8 cellular contexts compared by ENCODE assay signal in the genomic region with DNA sequence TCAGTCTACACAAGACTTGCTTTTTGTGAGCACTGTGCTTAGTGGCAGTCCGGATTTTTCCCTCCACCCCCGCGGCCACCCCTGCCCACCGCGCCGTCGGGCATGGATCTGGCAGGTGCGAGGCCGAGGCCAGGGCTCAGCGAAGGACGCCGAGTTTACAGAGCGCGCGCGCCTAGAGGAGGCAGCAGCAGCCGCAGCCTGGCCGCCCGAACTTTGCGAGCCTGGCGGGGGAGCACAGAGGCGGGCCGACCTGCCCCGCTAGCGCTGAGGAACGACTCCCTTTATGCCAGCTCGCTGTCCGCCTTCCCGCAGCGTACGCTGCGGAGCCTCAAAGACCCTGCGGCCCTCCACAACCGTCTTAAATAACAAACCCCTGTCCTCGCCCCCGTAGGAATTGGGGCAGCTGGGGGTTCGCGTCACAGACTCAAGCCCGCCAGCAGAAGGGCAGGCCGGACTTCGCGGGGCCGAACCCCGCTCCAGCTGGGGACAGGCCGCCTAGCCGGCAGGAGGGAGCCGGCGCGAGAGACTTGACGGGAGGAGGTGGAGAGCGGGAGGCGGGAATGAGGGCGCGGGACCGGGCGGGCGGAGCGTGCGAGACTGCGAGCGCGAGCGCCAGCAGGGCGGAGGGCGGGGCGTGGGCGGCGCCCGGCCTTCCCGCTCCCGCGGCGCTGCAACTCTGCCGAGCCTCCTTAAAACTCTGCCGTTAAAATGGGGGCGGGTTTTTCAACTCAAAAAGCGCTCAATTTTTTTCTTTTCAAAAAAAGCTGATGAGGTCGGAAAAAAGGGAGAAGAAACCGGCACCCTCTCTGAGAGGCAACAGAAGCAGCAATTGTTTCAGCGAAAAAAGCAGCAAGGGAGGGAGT. TPM values are rescaled to one million over a fixed set of nuclear protein-coding genes. Genes with fewer than 3 reads are reported as not detected.
DNase-seq lines count a peak whose midpoint lies in the region; ATAC-seq and TF ChIP-seq lines count a peak whose summit lies in the region.

No MANE protein-coding gene starts in this region.

- H3K4me3 ChIP-seq in HUES48 (ENCODE audit: low read depth, low read length) (peak overlapping the region; percentile 75), NT2/D1 (ENCODE audit: insufficient read length, low read depth) (peak overlapping the region; percentile 70), mucosa of descending colon (peak overlapping the region; percentile 63)

- H3K9me3 ChIP-seq in HUES48 (ENCODE audit: control insufficient read depth, insufficient read depth, low read length), result no peaks in the 10 kb centered on the region
- no peaks in the 10 kb centered on the region for H3K9me3 ChIP-seq in NT2/D1 (ENCODE audit: insufficient read depth, low read length)
- H3K9me3 ChIP-seq in mucosa of descending colon, result no peaks in the 10 kb centered on the region

- TF ChIP-seq CTCF in mucosa of descending colon (IDR thresholded peaks at IDR 0.05), result peak; percentile 46

- H3K4me1 ChIP-seq in HUES48 (ENCODE audit: control insufficient read depth, insufficient read depth, low read length), result peaks cover 15% of the 10 kb centered on the region
- H3K4me1 ChIP-seq in NT2/D1 (ENCODE audit: insufficient read depth, insufficient read length), result peaks cover 3% of the 10 kb centered on the region
- peaks cover 12% of the 10 kb centered on the region for H3K4me1 ChIP-seq in mucosa of descending colon (ENCODE audit: low read depth)

- H3K36me3 ChIP-seq in HUES48 (ENCODE audit: control insufficient read depth, insufficient read depth, low read length) (no peaks in the 10 kb centered on the region), NT2/D1 (ENCODE audit: insufficient read depth, insufficient read length, low read length) (no peaks in the 10 kb centered on the region), mucosa of descending colon (ENCODE audit: low read depth) (no peaks in the 10 kb centered on the region)

- H3K9ac ChIP-seq in HUES48 (ENCODE audit: low read depth, low read length), result peak overlapping the region; percentile 44; the same call in 1 of the 2 replicates
- H3K9ac ChIP-seq in NT2/D1 (ENCODE audit: insufficient read length, low read depth), result peak overlapping the region; percentile 78

- H3K27ac ChIP-seq in HUES48 (ENCODE audit: low read depth, low read length), result peak overlapping the region; percentile 79

- intact Hi-C loops in mucosa of descending colon (cut with DNase I, micrococcal nuclease), result no loop called here

- ATAC-seq in GM21381 (IDR thresholded peaks at IDR 0.05; ENCODE audit: unreplicated experiment) (peak; percentile 60), mucosa of descending colon (peak; percentile 94)

- peaks cover 91% of the 10 kb centered on the region for H3K27me3 ChIP-seq in HUES48 (ENCODE audit: control insufficient read depth, insufficient read depth, low read length)
- peaks cover 94% of the 10 kb centered on the region for H3K27me3 ChIP-seq in NT2/D1 (ENCODE audit: insufficient read depth, insufficient read length)

- DNase-seq in COR-L47 (lab: John Stamatoyannopoulos, UW) (peak; percentile 96), NT2/D1 (ENCODE audit: low read depth, low spot score) (peak; percentile 83), activated T-cell treated with anti-CD3 and anti-CD28 coated beads for 1 hour (ENCODE audit: low read depth) (peak; percentile 72), epidermal melanocyte (ENCODE audit: insufficient read length, low spot score) (peak; percentile 85), mucosa of descending colon (peak; percentile 92 to 95 (median 94))
- peak; percentile 58 to 66 for DNase-seq in stimulated activated CD8-positive, alpha-beta memory T cell treated with anti-CD3 and anti-CD28 coated beads, Interleukin-4, amount 100 ng/mL, for 1 hour (ENCODE audit: low read depth in 2 of 2, low spot score in 1 of 2)

RNA-seq across cellular contexts. Expression of gene CDKN2C, which starts 1.8 kb away (rescaled TPM):
- 10 to 100 TPM in 2 of 3 donors, 1 to 10 TPM in 1; 4.4 to 20.7 (median 14.8) TPM for total RNA-seq in mucosa of descending colon

RNA-seq across cellular contexts. Expression of gene FAF1, which starts 8.2 kb away (rescaled TPM):
- 10 to 100 TPM; 48.6 to 70.9 (median 57.7) TPM for total RNA-seq in mucosa of descending colon

Comparison
In these comparisons a context has a peak if more than half of its experiments do, and no peak if none do; other contexts are left out.
1. Peak in every context shown above with its lines: DNase-seq, ATAC-seq, H3K4me3 ChIP-seq and H3K27ac ChIP-seq.